ENCODE assay signal across 2 cellular contexts in the genomic region with DNA sequence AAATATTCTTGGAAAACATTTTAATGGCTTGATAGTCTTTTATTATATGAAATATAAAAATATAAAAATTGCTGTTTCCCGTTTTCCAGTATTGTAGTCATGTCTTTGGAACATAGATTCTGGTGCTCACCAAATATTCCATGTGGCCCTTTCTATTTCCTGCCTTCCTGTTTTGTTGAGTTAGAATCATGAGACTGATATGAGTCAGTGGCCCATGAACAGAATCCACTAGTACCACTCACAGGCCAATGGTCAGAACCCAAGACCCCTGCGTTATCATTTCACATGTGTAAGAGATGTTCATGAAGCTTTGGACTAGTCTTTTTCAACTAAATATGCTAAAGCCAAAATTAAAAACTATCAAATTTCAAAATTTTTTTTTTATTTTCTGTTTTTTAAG.
TF ChIP-seq lines count a peak whose summit lies in the region.

No MANE protein-coding gene starts in this region.

TF ChIP-seq in IMR-90, 13 proteins besides CTCF, POLR2A, EP300 and RAD21:
- no peak for TF ChIP-seq CEBPB (IDR thresholded peaks at IDR 0.05; ENCODE audit: low read depth, low read length)
- no peak for TF ChIP-seq RFX5 (IDR thresholded peaks at IDR 0.05; ENCODE audit: low read depth, low read length)
- TF ChIP-seq ELK1 (IDR thresholded peaks at IDR 0.05; ENCODE audit: borderline replicate concordance, low read depth, low read length), result no peak
- no peak for TF ChIP-seq BHLHE40 (IDR thresholded peaks at IDR 0.05; ENCODE audit: low read depth, low read length)
- TF ChIP-seq SMC3 (IDR thresholded peaks at IDR 0.05; ENCODE audit: low read depth, low read length), result no peak
- TF ChIP-seq USF2 (IDR thresholded peaks at IDR 0.05; ENCODE audit: low read depth, low read length), result no peak
- no peak for TF ChIP-seq MAFK (IDR thresholded peaks at IDR 0.05; ENCODE audit: low read depth, low read length)
- no peak for TF ChIP-seq MAZ (IDR thresholded peaks at IDR 0.05; ENCODE audit: borderline replicate concordance, low read depth, low read length)
- no peak for TF ChIP-seq NFE2L2 (IDR thresholded peaks at IDR 0.05; ENCODE audit: low read depth, low read length)
- TF ChIP-seq MXI1 (IDR thresholded peaks at IDR 0.05; ENCODE audit: borderline replicate concordance, low read depth, low read length), result no peak
- TF ChIP-seq RCOR1 (IDR thresholded peaks at IDR 0.05; ENCODE audit: insufficient replicate concordance, low read length), result no peak
- no peak for TF ChIP-seq CHD1 (IDR thresholded peaks at IDR 0.05; ENCODE audit: low read depth, low read length)
- no peak for TF ChIP-seq FOS (IDR thresholded peaks at IDR 0.05; ENCODE audit: low read depth, low read length)

TF ChIP-seq in endothelial cell of umbilical vein, 7 proteins besides CTCF, POLR2A, EP300 and RAD21:
- TF ChIP-seq FOS (IDR thresholded peaks at IDR 0.05; ENCODE audit: borderline replicate concordance, insufficient read depth, low read length) (peak; percentile 60), JUN (IDR thresholded peaks at IDR 0.05; ENCODE audit: borderline replicate concordance, insufficient read depth, insufficient read length, low read depth) (peak; percentile 26), MYC (IDR thresholded peaks at IDR 0.05; ENCODE audit: low read depth, low read length) (no peak)
